8 cellular contexts compared by ENCODE assay signal in genomic region chr21:46228345-46229051, GRCh38.
A peak's percentile ranks its signal among the peaks of the same experiment; 100 is the strongest.
DNase-seq lines count a peak whose midpoint lies in the region; ATAC-seq and TF ChIP-seq lines count a peak whose summit lies in the region.

Gene LSS, minus strand, starts transcription at chr21:46228774. Its CDS starts 29 bp downstream, at chr21:46228745.

- peak; percentile 89 for DNase-seq in AG09309 (ENCODE audit: low read depth)
- peak; percentile 96 for DNase-seq in NCI-H446 treated with DMSO at 0.1 percent for 48 hours (lab: John Stamatoyannopoulos, UW)
- peak; percentile 89 to 94 for DNase-seq in central memory CD8-positive, alpha-beta T cell (ENCODE audit: low spot score in 2 of 2)
- peak; percentile 98 for DNase-seq in iris pigment epithelial cell (ENCODE audit: low read depth)
- DNase-seq in stimulated activated CD4-positive, alpha-beta T cell treated with anti-CD3 and anti-CD28 coated beads, Interleukin-12 subunit alpha, Interleukin-12 subunit beta, amount 100 ng/mL, for 24 hours (ENCODE audit: low read depth in 2 of 2), result peak; percentile 89 to 94

- H3K36me3 Mint-ChIP-seq in central memory CD8-positive, alpha-beta T cell (ENCODE audit: insufficient read depth), result peaks cover 10% of the 10 kb centered on the region

- no peak for TF ChIP-seq CTCF in AG09309 (IDR thresholded peaks at IDR 0.05; ENCODE audit: control insufficient read depth, insufficient read depth, low read depth, low read length, missing control alignments)

- H3K4me3 Mint-ChIP-seq in central memory CD8-positive, alpha-beta T cell, result peak within 1 kb of the TSS; percentile 82

- H3K9me3 Mint-ChIP-seq in central memory CD8-positive, alpha-beta T cell, result no peaks in the 10 kb centered on the region

- peak within 1 kb of the TSS; percentile 91 for H3K27ac Mint-ChIP-seq in central memory CD8-positive, alpha-beta T cell (ENCODE audit: low read depth)

- no peaks in the 10 kb centered on the region for H3K27me3 Mint-ChIP-seq in central memory CD8-positive, alpha-beta T cell

- H3K4me3 ChIP-seq in AG09309 (ENCODE audit: control insufficient read depth, low read depth, low read length), result peak within 1 kb of the TSS; percentile 55

- peaks cover 68% of the 10 kb centered on the region for H3K4me1 Mint-ChIP-seq in central memory CD8-positive, alpha-beta T cell

- ATAC-seq in GM19043 (IDR thresholded peaks at IDR 0.05; ENCODE audit: low read depth, unreplicated experiment), result peak; percentile 65
- ATAC-seq in HG03354 (IDR thresholded peaks at IDR 0.05; ENCODE audit: poor library complexity, severe bottlenecking, unreplicated experiment), result peak; percentile 88
- ATAC-seq in activated CD4-positive, CD25-positive, alpha-beta regulatory T cell treated with anti-CD3 and anti-CD28 coated beads, Interleukin-2, amount 50 U/mL, for 24 hours, result peak; percentile 96
- peak; percentile 99 for ATAC-seq in central memory CD8-positive, alpha-beta T cell (replicated peaks; ENCODE audit: extremely low read depth, poor library complexity, severe bottlenecking)

Comparison
In these comparisons a context has a peak if more than half of its experiments do, and no peak if none do; other contexts are left out.
1. Peak in every context shown above with its lines: DNase-seq, ATAC-seq and H3K4me3 ChIP-seq.